Comparison of ENCODE assay signal across 8 cellular contexts in genomic region chr16:87464691-87465300, GRCh38. TPM values are rescaled to one million over a fixed set of nuclear protein-coding genes. Genes with fewer than 3 reads are reported as not detected.
DNase-seq lines count a peak whose midpoint lies in the region; ATAC-seq and TF ChIP-seq lines count a peak whose summit lies in the region.

No MANE protein-coding gene starts in this region.

- peaks cover 38% of the 10 kb centered on the region for H3K4me1 Mint-ChIP-seq in CD8-positive, alpha-beta T cell (ENCODE audit: low read depth)

- H3K9me3 Mint-ChIP-seq in CD8-positive, alpha-beta T cell = no peaks in the 10 kb centered on the region

- peaks cover 7% of the 10 kb centered on the region for H3K36me3 Mint-ChIP-seq in CD8-positive, alpha-beta T cell

- H3K4me1 ChIP-seq in CD8-positive, alpha-beta T cell (ENCODE audit: insufficient read depth, low read length) = peaks cover 33% of the 10 kb centered on the region
- H3K4me1 ChIP-seq in testis = peaks cover 48% of the 10 kb centered on the region

- peak overlapping the region; percentile 90 for H3K27ac Mint-ChIP-seq in CD8-positive, alpha-beta T cell

- no peaks in the 10 kb centered on the region for H3K27me3 Mint-ChIP-seq in CD8-positive, alpha-beta T cell (ENCODE audit: low read depth)

- 22 to 23% methylated on average over 12 to 13 of the region's 13 CpGs for WGBS in testis, 2 donors

- H3K4me3 ChIP-seq in CD8-positive, alpha-beta T cell (ENCODE audit: low read depth, low read length) = no peak overlapping the region
- H3K4me3 ChIP-seq in epithelial cell of esophagus (ENCODE audit: low read length) (no peak overlapping the region), testis (no peak overlapping the region), WERI-Rb-1 (ENCODE audit: low read depth, low read length) (no peak overlapping the region)

- peak; percentile 43 for ATAC-seq in CD8-positive, alpha-beta T cell

- DNase-seq in CD8-positive, alpha-beta T cell = peak in 2 of 7 experiments; percentile 31 to 34
- peak in 53 of 76 experiments; percentile 5 to 73 (median 32) for DNase-seq in HUDEP-2 (lab: John Stamatoyannopoulos, UW; ENCODE audit: unreplicated experiment in 76 of 76)
- DNase-seq in activated CD4-positive, alpha-beta T cell treated with anti-CD3 and anti-CD28 coated beads, Interleukin-2, amount 50 U/mL, for 48 hours = peak; percentile 49 to 65
- DNase-seq in epithelial cell of esophagus (ENCODE audit: low read depth) = peak; percentile 66
- peak; percentile 89 for DNase-seq in myocyte (ENCODE audit: low read depth)
- DNase-seq in testis = peak; percentile 82
- DNase-seq in WERI-Rb-1 = no peak
- DNase-seq in NCI-H1092 treated with DMSO at 0.1 percent for 48 hours (lab: John Stamatoyannopoulos, UW) = no peak

- no peak for TF ChIP-seq CTCF in CD8-positive, alpha-beta T cell (IDR thresholded peaks at IDR 0.05)
- TF ChIP-seq CTCF in epithelial cell of esophagus (IDR thresholded peaks at IDR 0.05; ENCODE audit: insufficient read depth, low read depth, low read length, missing control alignments) = no peak
- no peak for TF ChIP-seq CTCF in testis (IDR thresholded peaks at IDR 0.05)
- no peak for TF ChIP-seq CTCF in WERI-Rb-1 (IDR thresholded peaks at IDR 0.05; ENCODE audit: low read depth, low read length)

- no peaks in the 10 kb centered on the region for H3K36me3 ChIP-seq in CD8-positive, alpha-beta T cell (ENCODE audit: insufficient read depth, low read length)
- H3K36me3 ChIP-seq in testis (ENCODE audit: low read depth, missing control alignments) (no peaks in the 10 kb centered on the region), WERI-Rb-1 (no peaks in the 10 kb centered on the region)

- CTCF ChIA-PET in CD8-positive, alpha-beta T cell (lab: Charles Lee) = no interaction called here

- no peaks in the 10 kb centered on the region for H3K9me3 ChIP-seq in CD8-positive, alpha-beta T cell (ENCODE audit: low read length)
- H3K9me3 ChIP-seq in testis = no peaks in the 10 kb centered on the region
- no peaks in the 10 kb centered on the region for H3K9me3 ChIP-seq in WERI-Rb-1 (ENCODE audit: severe bottlenecking)

- peak overlapping the region; percentile 68 for H3K4me3 Mint-ChIP-seq in CD8-positive, alpha-beta T cell

- H3K27me3 ChIP-seq in CD8-positive, alpha-beta T cell (ENCODE audit: insufficient read depth, low read length) = no peaks in the 10 kb centered on the region
- H3K27me3 ChIP-seq in testis (no peaks in the 10 kb centered on the region), WERI-Rb-1 (ENCODE audit: insufficient read depth, low read depth, severe bottlenecking) (no peaks in the 10 kb centered on the region)

- H3K27ac ChIP-seq in CD8-positive, alpha-beta T cell (ENCODE audit: low read depth, low read length) = no peak overlapping the region
- peak overlapping the region; percentile 67 to 89 for H3K27ac ChIP-seq in testis
- no peak overlapping the region for H3K27ac ChIP-seq in WERI-Rb-1

- intact Hi-C loops in CD8-positive, alpha-beta T cell (cut with DNase I, micrococcal nuclease) = loop anchor here in 1 of 2 experiments (2.0 kb wide), 1 partner anchor 28 kb away; the partner anchor contains the start of gene ZCCHC14
- intact Hi-C loops in testis (cut with DNase I; ENCODE audit: low total_unique reads) = no loop called here

- no peak for TF ChIP-seq POLR2A in testis (IDR thresholded peaks at IDR 0.05)

- POLR2A ChIA-PET in CD8-positive, alpha-beta T cell (lab: Charles Lee) = interaction anchor here (1.2 to 1.5 kb wide), 3 partner anchors 27 to 172 kb away, joined by 3 read pairs; no protein-coding TSS in a partner anchor

RNA-seq across cellular contexts. Expression of gene ZCCHC14, which starts 28.0 kb away (rescaled TPM):
- 10 to 100 TPM; 13.2 TPM for total RNA-seq in CD8-positive, alpha-beta T cell
- total RNA-seq in myocyte (7.9 and 11.8 TPM in 2 replicates), testis (10 to 100 TPM; 82.3 to 94.0 TPM)
- 10.9 TPM for polyA plus RNA-seq in myocyte (2012)
- polyA plus RNA-seq in testis (ENCODE audit: insufficient read depth, low read depth, low replicate concordance) = 130 TPM

Comparison
In these comparisons a context has a peak if more than half of its experiments do, and no peak if none do; other contexts are left out.
1. DNase-seq: peak in HUDEP-2 (53 of 76), activated CD4-positive, alpha-beta T cell treated with anti-CD3 and anti-CD28 coated beads, Interleukin-2, amount 50 U/mL, for 48 hours (2 of 2), epithelial cell of esophagus (single experiment), myocyte (single experiment) and testis (single experiment); none in WERI-Rb-1 (single experiment) and NCI-H1092 treated with DMSO at 0.1 percent for 48 hours (single experiment).
2. H3K27ac ChIP-seq: peak in testis (2 of 2); none in CD8-positive, alpha-beta T cell (single experiment) and WERI-Rb-1 (single experiment).